In the genomic region with DNA sequence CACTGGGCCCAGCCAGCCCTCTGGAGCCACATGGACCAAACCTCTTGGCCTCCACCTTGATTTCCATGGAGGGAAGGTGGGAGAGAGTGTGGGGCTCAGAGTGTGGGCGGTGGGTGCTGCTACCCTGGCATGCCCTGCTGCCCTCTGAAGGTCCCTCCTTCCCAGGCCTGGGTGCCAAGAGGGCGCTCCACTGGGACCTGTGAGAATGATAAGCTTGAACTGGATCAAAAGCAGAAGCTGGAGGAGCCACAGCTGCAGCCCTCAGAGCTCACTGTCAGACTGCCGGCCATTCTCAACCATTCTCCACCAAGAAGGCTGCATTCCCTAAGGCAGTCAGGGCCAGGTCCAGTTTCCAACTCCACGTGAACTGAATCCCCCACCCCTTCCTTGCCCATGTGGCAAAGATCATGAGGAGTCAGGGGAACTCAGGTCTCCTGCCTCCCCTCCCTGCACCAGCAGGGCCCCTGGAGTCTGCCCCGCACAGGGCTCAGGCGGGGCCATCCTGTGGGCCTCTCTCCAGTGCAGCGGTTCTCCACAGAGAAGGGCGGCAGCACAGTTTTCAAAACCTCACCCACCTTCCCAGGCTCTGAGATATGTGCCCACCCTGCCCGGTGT, we compare ENCODE assay signal across 1 cellular context.
TF ChIP-seq lines count a peak whose summit lies in the region.

No MANE protein-coding gene starts in this region.

TF ChIP-seq in WTC11, 78 proteins besides CTCF, POLR2A, EP300 and RAD21 (continued from another document):
- TF ChIP-seq, protein P1, sequence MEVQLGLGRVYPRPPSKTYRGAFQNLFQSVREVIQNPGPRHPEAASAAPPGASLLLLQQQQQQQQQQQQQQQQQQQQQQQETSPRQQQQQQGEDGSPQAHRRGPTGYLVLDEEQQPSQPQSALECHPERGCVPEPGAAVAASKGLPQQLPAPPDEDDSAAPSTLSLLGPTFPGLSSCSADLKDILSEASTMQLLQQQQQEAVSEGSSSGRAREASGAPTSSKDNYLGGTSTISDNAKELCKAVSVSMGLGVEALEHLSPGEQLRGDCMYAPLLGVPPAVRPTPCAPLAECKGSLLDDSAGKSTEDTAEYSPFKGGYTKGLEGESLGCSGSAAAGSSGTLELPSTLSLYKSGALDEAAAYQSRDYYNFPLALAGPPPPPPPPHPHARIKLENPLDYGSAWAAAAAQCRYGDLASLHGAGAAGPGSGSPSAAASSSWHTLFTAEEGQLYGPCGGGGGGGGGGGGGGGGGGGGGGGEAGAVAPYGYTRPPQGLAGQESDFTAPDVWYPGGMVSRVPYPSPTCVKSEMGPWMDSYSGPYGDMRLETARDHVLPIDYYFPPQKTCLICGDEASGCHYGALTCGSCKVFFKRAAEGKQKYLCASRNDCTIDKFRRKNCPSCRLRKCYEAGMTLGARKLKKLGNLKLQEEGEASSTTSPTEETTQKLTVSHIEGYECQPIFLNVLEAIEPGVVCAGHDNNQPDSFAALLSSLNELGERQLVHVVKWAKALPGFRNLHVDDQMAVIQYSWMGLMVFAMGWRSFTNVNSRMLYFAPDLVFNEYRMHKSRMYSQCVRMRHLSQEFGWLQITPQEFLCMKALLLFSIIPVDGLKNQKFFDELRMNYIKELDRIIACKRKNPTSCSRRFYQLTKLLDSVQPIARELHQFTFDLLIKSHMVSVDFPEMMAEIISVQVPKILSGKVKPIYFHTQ (CRISPR knock-in tag; IDR thresholded peaks at IDR 0.05) = no peak
TF ChIP-seq in WTC11: peak in this region for 0.
